ENCODE assay signal across 18 cellular contexts in the genomic region with DNA sequence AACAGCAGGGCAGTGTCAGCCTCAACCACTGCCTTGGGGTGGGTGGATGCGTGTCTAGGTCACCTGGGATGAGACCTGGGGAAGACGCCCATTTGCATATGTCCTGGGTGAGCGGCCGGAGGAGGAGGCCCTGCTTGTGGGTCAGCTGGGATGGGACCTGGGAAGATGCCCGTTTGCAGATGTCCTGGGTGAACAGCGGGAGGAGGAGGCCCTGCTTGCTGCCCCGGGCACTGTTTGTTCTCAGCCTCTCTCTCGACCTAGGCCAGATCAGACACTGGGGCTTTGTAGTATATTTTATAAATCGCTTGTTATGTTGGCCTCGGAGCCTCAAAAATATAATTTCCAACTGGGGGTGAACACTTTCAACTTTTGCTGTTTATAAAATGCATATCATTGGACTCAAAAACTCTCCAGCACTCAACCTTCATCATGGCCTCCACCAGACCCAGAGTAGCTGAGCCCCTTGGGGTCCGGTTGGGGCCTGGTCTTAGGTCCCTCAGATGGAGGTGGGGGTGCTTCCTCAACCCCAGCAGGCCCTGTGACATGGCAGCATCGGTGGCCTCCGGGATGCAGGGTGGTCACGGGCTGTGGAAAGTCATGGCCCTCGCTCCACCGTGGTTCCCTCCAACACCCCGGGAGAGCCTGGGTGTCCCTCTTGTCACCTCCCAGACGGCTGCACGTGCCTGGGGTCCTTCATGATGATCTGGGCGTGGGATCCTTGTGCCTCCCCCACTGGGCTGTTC. TPM values are rescaled to one million over a fixed set of nuclear protein-coding genes. Genes with fewer than 3 reads are reported as not detected.
DNase-seq lines count a peak whose midpoint lies in the region; ATAC-seq, FAIRE-seq and TF ChIP-seq lines count a peak whose summit lies in the region.
"Had no signal": no experiment of that assay in that cellular context is flagged by ENCODE, and none has a peak within 500 bp of the region (broad histone marks: within the 10 kb centered on the region; RNA-seq: fewer than 3 reads in every experiment).

No MANE protein-coding gene starts in this region.

- H2BK15ac ChIP-seq in mesendoderm (replicated peaks; ENCODE audit: low read depth), result no peak overlapping the region

- H3K9me3 Mint-ChIP-seq in stimulated activated effector memory CD8-positive, alpha-beta T cell treated with anti-CD3 and anti-CD28 coated beads, Interleukin-12 subunit alpha, Interleukin-12 subunit beta, amount 100 ng/mL, for 72 hours, result no peaks in the 10 kb centered on the region

- TF ChIP-seq POLR2A in A549 (IDR thresholded peaks at IDR 0.05; ENCODE audit: low read length), result no peak

- H3K36me3 Mint-ChIP-seq in stimulated activated effector memory CD8-positive, alpha-beta T cell treated with anti-CD3 and anti-CD28 coated beads, Interleukin-12 subunit alpha, Interleukin-12 subunit beta, amount 100 ng/mL, for 72 hours, result peaks cover 11% of the 10 kb centered on the region

- H3K4ac ChIP-seq in mesendoderm (ENCODE audit: low read depth, low read length), result no peak overlapping the region

- ATAC-seq in A549 (peak; percentile 8 to 13; a peak in 3 of 6 replicates), SK-N-SH treated with all-trans-retinoic acid at 6 μM for 48 hours (peak; percentile 7; the same call in 1 of the 3 replicates), HG03108 (IDR thresholded peaks at IDR 0.05; ENCODE audit: unreplicated experiment) (no peak), HG03097 (IDR thresholded peaks at IDR 0.05; ENCODE audit: low FRiP score, unreplicated experiment) (no peak)
- peak; percentile 9 for ATAC-seq in stimulated activated effector memory CD8-positive, alpha-beta T cell treated with anti-CD3 and anti-CD28 coated beads, Interleukin-12 subunit alpha, Interleukin-12 subunit beta, amount 100 ng/mL, for 72 hours
- ATAC-seq: GM12878 had no signal

- TF ChIP-seq CTCF in A549 (IDR thresholded peaks at IDR 0.05), result no peak

- peaks cover 1% of the 10 kb centered on the region; the same call in 1 of the 3 replicates for H3K9me3 ChIP-seq in A549
- H3K9me3 ChIP-seq: SJSA1 had no signal

- POLR2A ChIA-PET in A549 (lab: Yijun Ruan, JAX), result interaction anchor here (0.6 kb wide), 1 partner anchor 11 kb away, joined by 4 read pairs; no protein-coding TSS in a partner anchor

- no peak overlapping the region for H4K8ac ChIP-seq in mesendoderm (ENCODE audit: low read depth, low read length)

- no peak overlapping the region for H4K5ac ChIP-seq in mesendoderm (ENCODE audit: low read length)

- no peak overlapping the region for H2BK5ac ChIP-seq in mesendoderm (ENCODE audit: low read length)

- no peak overlapping the region for H3K27ac ChIP-seq in A549
- H3K27ac ChIP-seq in mesendoderm (ENCODE audit: low read depth, low read length), result no peak overlapping the region
- H3K27ac ChIP-seq: SJSA1 had no signal

- H2AK5ac ChIP-seq in mesendoderm (ENCODE audit: low read length), result no peak overlapping the region

- no peak overlapping the region for H3K27ac Mint-ChIP-seq in stimulated activated effector memory CD8-positive, alpha-beta T cell treated with anti-CD3 and anti-CD28 coated beads, Interleukin-12 subunit alpha, Interleukin-12 subunit beta, amount 100 ng/mL, for 72 hours

- no peaks in the 10 kb centered on the region for H3K79me1 ChIP-seq in mesendoderm (ENCODE audit: low read length)

- 89% methylated on average over 19 of the region's 20 CpGs for WGBS in A549 (ENCODE audit: missing lambda C conversion rate)
- no CpG with 5 or more reads among the region's 20 CpGs for WGBS in mesendoderm (ENCODE audit: extremely low coverage, insufficient coverage, low lambda C conversion rate)

- H3K4me3 Mint-ChIP-seq in stimulated activated effector memory CD8-positive, alpha-beta T cell treated with anti-CD3 and anti-CD28 coated beads, Interleukin-12 subunit alpha, Interleukin-12 subunit beta, amount 100 ng/mL, for 72 hours, result no peak overlapping the region

- no peaks in the 10 kb centered on the region for H3K4me1 ChIP-seq in A549
- H3K4me1 ChIP-seq in mesendoderm (ENCODE audit: control insufficient read depth, low read depth, low read length), result no peaks in the 10 kb centered on the region
- H3K4me1 ChIP-seq: SJSA1 had no signal

- no peak for TF ChIP-seq RAD21 in A549 (conservative IDR thresholded peaks at IDR 0.05 in 1 of 2, IDR thresholded peaks at IDR 0.05 in 1 of 2)

- no peaks in the 10 kb centered on the region for H3K27me3 ChIP-seq in mesendoderm (ENCODE audit: insufficient read depth, low read length, poor library complexity)
- H3K27me3 ChIP-seq: SJSA1 had no signal

- H3K23ac ChIP-seq in mesendoderm (ENCODE audit: low read length), result no peak overlapping the region

- no peak overlapping the region for H3K56ac ChIP-seq in mesendoderm (ENCODE audit: low read length)

- H3K4me2 ChIP-seq in A549 (no peak overlapping the region), mesendoderm (ENCODE audit: low read length) (no peak overlapping the region)

- CTCF ChIA-PET in A549 (lab: Yijun Ruan, JAX), result interaction anchor here (0.6 to 1.3 kb wide), 4 partner anchors 10 to 26 kb away, joined by 3 to 5 read pairs (median 4); no protein-coding TSS in a partner anchor

- H3K4me1 Mint-ChIP-seq in stimulated activated effector memory CD8-positive, alpha-beta T cell treated with anti-CD3 and anti-CD28 coated beads, Interleukin-12 subunit alpha, Interleukin-12 subunit beta, amount 100 ng/mL, for 72 hours, result peaks cover 7% of the 10 kb centered on the region

- no peak overlapping the region for H2BK120ac ChIP-seq in mesendoderm (ENCODE audit: low read depth, low read length)

- FAIRE-seq in A549 (lab: Jason Lieb, UNC), result no peak
- FAIRE-seq: A204.1, GM12878 had no signal

- H3K36me3 ChIP-seq in mesendoderm (ENCODE audit: control insufficient read depth, insufficient read depth, low read length), result peaks cover 1% of the 10 kb centered on the region

- H3K4me3 ChIP-seq in A549, result no peak overlapping the region
- H3K4me3 ChIP-seq in mesendoderm (ENCODE audit: low read length), result no peak overlapping the region
- H3K4me3 ChIP-seq: GM12878, SJSA1 had no signal

- H3K9ac ChIP-seq in mesendoderm (ENCODE audit: low read length), result no peak overlapping the region

- no peak overlapping the region for H3K18ac ChIP-seq in mesendoderm (ENCODE audit: low read length)

- TF ChIP-seq EP300 in A549 (IDR thresholded peaks at IDR 0.05), result no peak

- no peak for DNase-seq in A549 (ENCODE audit: low read depth in 1 of 2, low spot score in 1 of 2)
- DNase-seq in globus pallidus (ENCODE audit: low spot score), result peak; percentile 54
- DNase-seq in stimulated activated effector memory CD8-positive, alpha-beta T cell treated with anti-CD3 and anti-CD28 coated beads, Interleukin-12 subunit alpha, Interleukin-12 subunit beta, amount 100 ng/mL, for 72 hours (ENCODE audit: low spot score in 2 of 2), result no peak
- DNase-seq in SIG-M5 (lab: John Stamatoyannopoulos, UW), result no peak
- no peak for DNase-seq in mesendoderm
- DNase-seq: DMS 273 treated with DMSO at 0.1 percent for 48 hours, GDM1, NCI-H1417, NCI-H187 treated with DMSO at 0.1 percent for 48 hours, NCI-H2171, NCI-H446, RPMI8226 had no signal

- no peaks in the 10 kb centered on the region for H3K79me2 ChIP-seq in mesendoderm (ENCODE audit: control insufficient read depth, insufficient read depth, low read length)

TF ChIP-seq in A549, 52 proteins besides CTCF, POLR2A, EP300 and RAD21 (continues in another document):
- TF ChIP-seq MAZ (IDR thresholded peaks at IDR 0.05; ENCODE audit: borderline replicate concordance, low read depth, low read length), result no peak
- no peak for TF ChIP-seq SMC3 (IDR thresholded peaks at IDR 0.05)
- no peak for TF ChIP-seq GATA3 (IDR thresholded peaks at IDR 0.05; ENCODE audit: borderline replicate concordance)
- TF ChIP-seq RFX5 (IDR thresholded peaks at IDR 0.05), result no peak
- TF ChIP-seq RCOR1 (IDR thresholded peaks at IDR 0.05; ENCODE audit: low read depth, low read length), result no peak
- no peak for TF ChIP-seq ATOH8 (CRISPR knock-in tag; IDR thresholded peaks at IDR 0.05; ENCODE audit: low read depth)
- TF ChIP-seq PHF8 (IDR thresholded peaks at IDR 0.05; ENCODE audit: borderline replicate concordance, low read depth), result no peak

TF ChIP-seq in SK-N-SH treated with all-trans-retinoic acid at 6 μM for 48 hours, 23 proteins besides CTCF, POLR2A, EP300 and RAD21 (continues in another document):
- no peak for TF ChIP-seq ISL1 (CRISPR knock-in tag; IDR thresholded peaks at IDR 0.05)
- TF ChIP-seq, protein P1, sequence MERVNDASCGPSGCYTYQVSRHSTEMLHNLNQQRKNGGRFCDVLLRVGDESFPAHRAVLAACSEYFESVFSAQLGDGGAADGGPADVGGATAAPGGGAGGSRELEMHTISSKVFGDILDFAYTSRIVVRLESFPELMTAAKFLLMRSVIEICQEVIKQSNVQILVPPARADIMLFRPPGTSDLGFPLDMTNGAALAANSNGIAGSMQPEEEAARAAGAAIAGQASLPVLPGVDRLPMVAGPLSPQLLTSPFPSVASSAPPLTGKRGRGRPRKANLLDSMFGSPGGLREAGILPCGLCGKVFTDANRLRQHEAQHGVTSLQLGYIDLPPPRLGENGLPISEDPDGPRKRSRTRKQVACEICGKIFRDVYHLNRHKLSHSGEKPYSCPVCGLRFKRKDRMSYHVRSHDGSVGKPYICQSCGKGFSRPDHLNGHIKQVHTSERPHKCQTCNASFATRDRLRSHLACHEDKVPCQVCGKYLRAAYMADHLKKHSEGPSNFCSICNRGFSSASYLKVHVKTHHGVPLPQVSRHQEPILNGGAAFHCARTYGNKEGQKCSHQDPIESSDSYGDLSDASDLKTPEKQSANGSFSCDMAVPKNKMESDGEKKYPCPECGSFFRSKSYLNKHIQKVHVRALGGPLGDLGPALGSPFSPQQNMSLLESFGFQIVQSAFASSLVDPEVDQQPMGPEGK (CRISPR knock-in tag; IDR thresholded peaks at IDR 0.05; ENCODE audit: borderline replicate concordance), result no peak

RNA-seq across cellular contexts. Expression of gene DBNDD1, which starts 17.3 kb away (rescaled TPM):
- 23.0 and 24.2 TPM in 2 replicates for polyA plus RNA-seq in A549 (2011; rRNA removed)
- 42.2 and 63.0 TPM in 2 replicates for polyA plus RNA-seq in A549 (2012; cell fraction: cytosol; rRNA removed)
- 31.6 and 38.3 TPM in 2 replicates for polyA plus RNA-seq in A549 (2012; cell fraction: nucleus; rRNA removed)
- polyA plus RNA-seq in A549 (2017; fragmentation: RNase III; extraction: RNeasy Plus Mini Kit Qiagen cat#74134 plus additional on column Dnase treatment), result 39.9 to 44.7 TPM (median 43.8 TPM) in 3 replicates
- polyA minus RNA-seq in A549 (2011; rRNA and poly(A)+ RNA removed), result 19.8 and 20.2 TPM in 2 replicates
- polyA plus RNA-seq in mesendoderm (2013, experiment 1 of 2), result 28.4 TPM
- 30.0 TPM for polyA plus RNA-seq in mesendoderm (2013, experiment 2 of 2)

RNA-seq across cellular contexts. Expression of gene DEF8, which starts 53.4 kb away (rescaled TPM):
- polyA plus RNA-seq in A549 (2011; rRNA removed) (63.6 and 69.4 TPM in 2 replicates), A549 (2017; fragmentation: RNase III; extraction: RNeasy Plus Mini Kit Qiagen cat#74134 plus additional on column Dnase treatment) (83.0 to 88.7 TPM (median 86.5 TPM) in 3 replicates)
- 154 and 175 TPM in 2 replicates for polyA plus RNA-seq in A549 (2012; cell fraction: cytosol; rRNA removed)
- polyA plus RNA-seq in A549 (2012; cell fraction: nucleus; rRNA removed), result 262 and 280 TPM in 2 replicates
- polyA minus RNA-seq in A549 (2011; rRNA and poly(A)+ RNA removed), result 38.2 and 39.0 TPM in 2 replicates
- polyA plus RNA-seq in mesendoderm (2013, experiment 1 of 2), result 43.6 TPM
- 44.8 TPM for polyA plus RNA-seq in mesendoderm (2013, experiment 2 of 2)

Comparison
In these comparisons a context has a peak if more than half of its experiments do, and no peak if none do; other contexts are left out.
1. ATAC-seq: peak in A549 (2 of 2), SK-N-SH treated with all-trans-retinoic acid at 6 μM for 48 hours (single experiment) and stimulated activated effector memory CD8-positive, alpha-beta T cell treated with anti-CD3 and anti-CD28 coated beads, Interleukin-12 subunit alpha, Interleukin-12 subunit beta, amount 100 ng/mL, for 72 hours (single experiment); none in HG03108 (single experiment) and HG03097 (single experiment).